17 cellular contexts compared by ENCODE assay signal in the genomic region with DNA sequence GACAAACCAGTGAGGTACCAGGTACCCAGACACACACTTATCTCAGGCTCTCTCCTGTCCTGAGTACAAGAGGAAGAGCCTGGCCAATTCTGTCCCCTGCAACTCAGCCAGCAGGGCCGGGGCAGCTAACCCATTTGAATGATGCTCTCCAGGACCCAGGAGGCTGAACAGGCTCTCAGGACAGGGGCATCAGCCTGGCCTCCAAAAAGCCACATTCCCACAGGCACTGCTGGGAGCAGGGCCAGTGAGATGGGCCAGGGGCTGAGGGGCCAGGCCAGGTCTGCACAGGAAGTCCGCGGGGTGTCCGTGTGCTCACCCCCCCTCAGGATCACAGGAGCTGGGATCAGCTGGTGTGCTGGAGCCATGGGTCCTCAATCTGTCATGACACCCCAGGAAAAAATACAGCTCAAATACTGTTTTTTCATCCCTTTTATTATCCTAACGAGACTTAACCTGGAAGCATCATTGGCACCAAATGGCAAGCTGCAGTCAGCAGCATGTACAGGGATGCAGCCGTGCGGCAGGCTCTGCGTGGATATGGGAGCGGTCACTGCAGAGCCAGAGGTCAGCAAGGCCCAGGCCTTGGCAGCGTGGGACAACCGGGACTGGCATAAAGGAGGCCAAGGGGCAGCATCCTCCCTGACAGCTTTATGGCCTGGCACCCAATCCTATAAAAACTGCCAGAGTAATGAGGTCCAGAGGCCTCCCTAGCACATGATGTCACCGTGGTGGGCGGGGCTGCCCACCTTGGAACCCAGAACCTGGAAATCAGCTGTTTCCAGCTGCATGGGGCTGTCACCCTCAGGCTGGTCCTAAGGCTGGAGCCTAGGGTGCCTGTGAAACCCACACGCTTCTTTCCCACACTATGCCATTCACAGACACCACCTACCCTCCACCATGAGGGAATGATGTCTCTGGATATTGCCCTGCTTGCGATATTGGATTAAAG.
"Had no signal": no experiment of that assay in that cellular context is flagged by ENCODE, and none has a peak within 500 bp of the region (broad histone marks: within the 10 kb centered on the region; RNA-seq: fewer than 3 reads in every experiment).

No MANE protein-coding gene starts in this region.

- H3K4me2 ChIP-seq: hepatocyte had no signal

- H3K36me3 ChIP-seq: cardiac muscle cell, neutrophil, tibial nerve had no signal

- H2AFZ ChIP-seq: hepatocyte had no signal

- H3K4me3 ChIP-seq: cardiac muscle cell, hepatocyte, testis, tibial nerve had no signal

- H3K79me2 ChIP-seq: hepatocyte had no signal

- DNase-seq: cerebellar nuclear complex; dermis blood vessel endothelial cell; erythroblast; foreskin melanocyte; head of caudate nucleus; left ventricle myocardium superior; naive thymus-derived CD4-positive, alpha-beta T cell; nephron progenitor cell; stimulated activated CD4-positive, alpha-beta T cell treated with anti-CD3 and anti-CD28 coated beads, Interleukin-4, amount 100 ng/mL, for 1 hour; stimulated activated CD8-positive, alpha-beta memory T cell treated with anti-CD3 and anti-CD28 coated beads, Interleukin-4, amount 100 ng/mL, for 48 hours; testis had no signal

- ATAC-seq: left ventricle myocardium superior; naive thymus-derived CD4-positive, alpha-beta T cell; right cardiac atrium; stimulated activated effector memory CD8-positive, alpha-beta T cell treated with anti-CD3 and anti-CD28 coated beads, Interleukin-12 subunit alpha, Interleukin-12 subunit beta, amount 100 ng/mL, for 72 hours had no signal

- H3K27ac ChIP-seq: cardiac muscle cell, hepatocyte, neutrophil, testis, tibial nerve had no signal

- H3K27me3 ChIP-seq: cardiac muscle cell, testis, tibial nerve had no signal

- H3K9me3 ChIP-seq: neutrophil, testis, tibial nerve had no signal
